1 cellular context compared by ENCODE assay signal in the genomic region with DNA sequence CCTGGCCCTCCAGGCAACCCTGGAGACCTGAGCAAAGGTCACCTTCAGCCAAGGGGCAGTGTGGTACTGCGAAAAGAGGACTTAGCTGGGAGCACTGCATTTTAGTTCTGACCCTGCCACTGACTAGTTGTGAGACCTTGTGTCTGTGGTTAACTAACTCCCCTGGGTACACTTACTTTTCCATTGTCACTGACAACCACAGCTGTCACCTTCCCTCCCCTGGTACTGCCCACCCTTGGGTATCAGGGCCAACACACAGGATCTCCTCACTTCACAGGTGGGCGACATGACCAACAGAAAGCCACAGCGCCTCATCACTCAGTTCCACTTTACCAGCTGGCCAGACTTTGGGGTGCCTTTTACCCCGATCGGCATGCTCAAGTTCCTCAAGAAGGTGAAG.
TF ChIP-seq lines count a peak whose summit lies in the region.

No MANE protein-coding gene starts in this region.

TF ChIP-seq in IMR-90, 13 proteins besides CTCF, POLR2A, EP300 and RAD21:
- no peak for TF ChIP-seq NFE2L2 (IDR thresholded peaks at IDR 0.05; ENCODE audit: low read depth, low read length)
- TF ChIP-seq CEBPB (IDR thresholded peaks at IDR 0.05; ENCODE audit: low read depth, low read length), result no peak
- TF ChIP-seq BHLHE40 (IDR thresholded peaks at IDR 0.05; ENCODE audit: low read depth, low read length), result no peak
- TF ChIP-seq FOS (IDR thresholded peaks at IDR 0.05; ENCODE audit: low read depth, low read length), result no peak
- no peak for TF ChIP-seq RFX5 (IDR thresholded peaks at IDR 0.05; ENCODE audit: low read depth, low read length)
- TF ChIP-seq, protein P1, sequence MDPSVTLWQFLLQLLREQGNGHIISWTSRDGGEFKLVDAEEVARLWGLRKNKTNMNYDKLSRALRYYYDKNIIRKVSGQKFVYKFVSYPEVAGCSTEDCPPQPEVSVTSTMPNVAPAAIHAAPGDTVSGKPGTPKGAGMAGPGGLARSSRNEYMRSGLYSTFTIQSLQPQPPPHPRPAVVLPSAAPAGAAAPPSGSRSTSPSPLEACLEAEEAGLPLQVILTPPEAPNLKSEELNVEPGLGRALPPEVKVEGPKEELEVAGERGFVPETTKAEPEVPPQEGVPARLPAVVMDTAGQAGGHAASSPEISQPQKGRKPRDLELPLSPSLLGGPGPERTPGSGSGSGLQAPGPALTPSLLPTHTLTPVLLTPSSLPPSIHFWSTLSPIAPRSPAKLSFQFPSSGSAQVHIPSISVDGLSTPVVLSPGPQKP (IDR thresholded peaks at IDR 0.05; ENCODE audit: borderline replicate concordance, low read depth, low read length), result no peak
- TF ChIP-seq, protein P2, sequence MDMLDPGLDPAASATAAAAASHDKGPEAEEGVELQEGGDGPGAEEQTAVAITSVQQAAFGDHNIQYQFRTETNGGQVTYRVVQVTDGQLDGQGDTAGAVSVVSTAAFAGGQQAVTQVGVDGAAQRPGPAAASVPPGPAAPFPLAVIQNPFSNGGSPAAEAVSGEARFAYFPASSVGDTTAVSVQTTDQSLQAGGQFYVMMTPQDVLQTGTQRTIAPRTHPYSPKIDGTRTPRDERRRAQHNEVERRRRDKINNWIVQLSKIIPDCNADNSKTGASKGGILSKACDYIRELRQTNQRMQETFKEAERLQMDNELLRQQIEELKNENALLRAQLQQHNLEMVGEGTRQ (IDR thresholded peaks at IDR 0.05; ENCODE audit: low read depth, low read length), result no peak
- TF ChIP-seq CHD1 (IDR thresholded peaks at IDR 0.05; ENCODE audit: low read depth, low read length), result no peak
- TF ChIP-seq MAZ (IDR thresholded peaks at IDR 0.05; ENCODE audit: borderline replicate concordance, low read depth, low read length), result no peak
- no peak for TF ChIP-seq MXI1 (IDR thresholded peaks at IDR 0.05; ENCODE audit: borderline replicate concordance, low read depth, low read length)
- TF ChIP-seq RCOR1 (IDR thresholded peaks at IDR 0.05; ENCODE audit: insufficient replicate concordance, low read length), result no peak
- no peak for TF ChIP-seq MAFK (IDR thresholded peaks at IDR 0.05; ENCODE audit: low read depth, low read length)
- no peak for TF ChIP-seq SMC3 (IDR thresholded peaks at IDR 0.05; ENCODE audit: low read depth, low read length)
